ENCODE assay signal across 25 cellular contexts in genomic region chr1:151893176-151893924, GRCh38. TPM values are rescaled to one million over a fixed set of nuclear protein-coding genes. Genes with fewer than 3 reads are reported as not detected.
DNase-seq lines count a peak whose midpoint lies in the region; ATAC-seq and TF ChIP-seq lines count a peak whose summit lies in the region.
"Had no signal": no experiment of that assay in that cellular context is flagged by ENCODE, and none has a peak within 500 bp of the region (broad histone marks: within the 10 kb centered on the region; RNA-seq: fewer than 3 reads in every experiment).

No MANE protein-coding gene starts in this region.

- H3K4me3 Mint-ChIP-seq in activated CD4-positive, alpha-beta T cell treated with anti-CD3 and anti-CD28 coated beads, Interleukin-2, amount 10 ng/mL, durations not matched to agents 24 days and 14 days, result no peak overlapping the region
- H3K4me3 Mint-ChIP-seq in activated CD4-positive, alpha-beta T cell treated with anti-CD3 and anti-CD28 coated beads, Interleukin-2, amount 10 ng/mL, durations not matched to agents 7 days and 5 days, result no peak overlapping the region
- no peak overlapping the region for H3K4me3 Mint-ChIP-seq in activated CD8-positive, alpha-beta memory T cell treated with anti-CD3 and anti-CD28 coated beads, Interleukin-2, amount 10 ng/mL, durations not matched to agents 7 days and 5 days
- H3K4me3 Mint-ChIP-seq: activated naive CD8-positive, alpha-beta T cell; brain; memory B cell; natural killer cell; type B pancreatic cell had no signal

- H3K36me3 ChIP-seq in brain microvascular endothelial cell (replicated peaks) (no peaks in the 10 kb centered on the region), uterus (no peaks in the 10 kb centered on the region)

- in situ Hi-C loops in brain microvascular endothelial cell (cut with HindIII; ENCODE audit: low pct_ligation_motif_present, low sequenced_read_pairs), result no loop called here

- TF ChIP-seq CTCF in brain microvascular endothelial cell (IDR thresholded peaks at IDR 0.05; ENCODE audit: low read depth, low read length, missing control alignments), result no peak
- no peak for TF ChIP-seq CTCF in uterus (IDR thresholded peaks at IDR 0.05)

- H3K27ac ChIP-seq in brain microvascular endothelial cell (peak overlapping the region; percentile 28), uterus (no peak overlapping the region)
- H3K27ac ChIP-seq: stomach had no signal

- no peaks in the 10 kb centered on the region for H3K4me1 ChIP-seq in uterus

- POLR2A ChIA-PET in activated CD4-positive, alpha-beta T cell treated with anti-CD3 and anti-CD28 coated beads, Interleukin-2, amount 10 ng/mL, durations not matched to agents 7 days and 5 days (lab: Charles Lee), result no interaction called here

- CTCF ChIA-PET in activated CD4-positive, alpha-beta T cell treated with anti-CD3 and anti-CD28 coated beads, Interleukin-2, amount 10 ng/mL, durations not matched to agents 7 days and 5 days (lab: Charles Lee), result interaction anchor here (1.0 to 1.2 kb wide), 2 partner anchors 41 to 108 kb away, joined by 3 read pairs; no protein-coding TSS in a partner anchor
- CTCF ChIA-PET in activated CD8-positive, alpha-beta memory T cell treated with anti-CD3 and anti-CD28 coated beads, Interleukin-2, amount 10 ng/mL, durations not matched to agents 7 days and 5 days (lab: Charles Lee), result interaction anchor here (0.5 to 1.4 kb wide), 2 partner anchors 16 to 561 kb away, joined by 3 to 4 read pairs; partner anchors contain the start of gene THEM4

- H3K27ac Mint-ChIP-seq in activated CD4-positive, alpha-beta T cell treated with anti-CD3 and anti-CD28 coated beads, Interleukin-2, amount 10 ng/mL, durations not matched to agents 24 days and 14 days, result peak overlapping the region; percentile 10
- H3K27ac Mint-ChIP-seq in activated CD4-positive, alpha-beta T cell treated with anti-CD3 and anti-CD28 coated beads, Interleukin-2, amount 10 ng/mL, durations not matched to agents 7 days and 5 days, result no peak overlapping the region
- H3K27ac Mint-ChIP-seq in activated CD8-positive, alpha-beta memory T cell treated with anti-CD3 and anti-CD28 coated beads, Interleukin-2, amount 10 ng/mL, durations not matched to agents 7 days and 5 days, result no peak overlapping the region
- H3K27ac Mint-ChIP-seq: brain, memory B cell, type B pancreatic cell had no signal

- H3K27me3 ChIP-seq in brain microvascular endothelial cell (replicated peaks) (no peaks in the 10 kb centered on the region), uterus (no peaks in the 10 kb centered on the region)
- H3K27me3 ChIP-seq: stomach had no signal

- peaks cover 44% of the 10 kb centered on the region for H3K4me1 Mint-ChIP-seq in activated CD4-positive, alpha-beta T cell treated with anti-CD3 and anti-CD28 coated beads, Interleukin-2, amount 10 ng/mL, durations not matched to agents 24 days and 14 days
- H3K4me1 Mint-ChIP-seq in activated CD4-positive, alpha-beta T cell treated with anti-CD3 and anti-CD28 coated beads, Interleukin-2, amount 10 ng/mL, durations not matched to agents 7 days and 5 days, result peaks cover 59% of the 10 kb centered on the region
- H3K4me1 Mint-ChIP-seq in activated CD8-positive, alpha-beta memory T cell treated with anti-CD3 and anti-CD28 coated beads, Interleukin-2, amount 10 ng/mL, durations not matched to agents 7 days and 5 days, result peaks cover 36% of the 10 kb centered on the region
- H3K4me1 Mint-ChIP-seq: brain, memory B cell had no signal

- H3K9me3 ChIP-seq in uterus, result no peaks in the 10 kb centered on the region
- H3K9me3 ChIP-seq: stomach had no signal

- no peak for TF ChIP-seq POLR2A in uterus (IDR thresholded peaks at IDR 0.05)

- H3K4me3 ChIP-seq in brain microvascular endothelial cell (ENCODE audit: low read depth, low read length), result no peak overlapping the region
- no peak overlapping the region for H3K4me3 ChIP-seq in uterus
- H3K4me3 ChIP-seq: stomach had no signal

- H3K36me3 Mint-ChIP-seq in activated CD4-positive, alpha-beta T cell treated with anti-CD3 and anti-CD28 coated beads, Interleukin-2, amount 10 ng/mL, durations not matched to agents 24 days and 14 days (ENCODE audit: low read depth), result peaks cover 55% of the 10 kb centered on the region
- H3K36me3 Mint-ChIP-seq in activated CD4-positive, alpha-beta T cell treated with anti-CD3 and anti-CD28 coated beads, Interleukin-2, amount 10 ng/mL, durations not matched to agents 7 days and 5 days (ENCODE audit: low read depth), result peaks cover 71% of the 10 kb centered on the region
- H3K36me3 Mint-ChIP-seq in activated CD8-positive, alpha-beta memory T cell treated with anti-CD3 and anti-CD28 coated beads, Interleukin-2, amount 10 ng/mL, durations not matched to agents 7 days and 5 days, result peaks cover 37% of the 10 kb centered on the region

- no peaks in the 10 kb centered on the region for H3K9me3 Mint-ChIP-seq in activated CD4-positive, alpha-beta T cell treated with anti-CD3 and anti-CD28 coated beads, Interleukin-2, amount 10 ng/mL, durations not matched to agents 24 days and 14 days
- no peaks in the 10 kb centered on the region for H3K9me3 Mint-ChIP-seq in activated CD4-positive, alpha-beta T cell treated with anti-CD3 and anti-CD28 coated beads, Interleukin-2, amount 10 ng/mL, durations not matched to agents 7 days and 5 days
- no peaks in the 10 kb centered on the region for H3K9me3 Mint-ChIP-seq in activated CD8-positive, alpha-beta memory T cell treated with anti-CD3 and anti-CD28 coated beads, Interleukin-2, amount 10 ng/mL, durations not matched to agents 7 days and 5 days (ENCODE audit: low read depth)
- H3K9me3 Mint-ChIP-seq: brain, memory B cell, natural killer cell, type B pancreatic cell had no signal

- ATAC-seq in activated CD8-positive, alpha-beta memory T cell treated with anti-CD3 and anti-CD28 coated beads, Interleukin-2, amount 10 ng/mL, durations not matched to agents 7 days and 5 days, result no peak
- ATAC-seq: HepG2, natural killer cell had no signal

- intact Hi-C loops in activated CD4-positive, alpha-beta T cell treated with anti-CD3 and anti-CD28 coated beads, Interleukin-2, amount 10 ng/mL, durations not matched to agents 24 days and 14 days (cut with micrococcal nuclease), result loop anchor here (5.0 kb wide), 1 partner anchor 34 kb away; no protein-coding TSS in a partner anchor
- intact Hi-C loops in uterus (cut with DNase I; ENCODE audit: low total_unique reads), result no loop called here

- H3K27me3 Mint-ChIP-seq in activated CD4-positive, alpha-beta T cell treated with anti-CD3 and anti-CD28 coated beads, Interleukin-2, amount 10 ng/mL, durations not matched to agents 24 days and 14 days, result no peaks in the 10 kb centered on the region
- H3K27me3 Mint-ChIP-seq in activated CD4-positive, alpha-beta T cell treated with anti-CD3 and anti-CD28 coated beads, Interleukin-2, amount 10 ng/mL, durations not matched to agents 7 days and 5 days, result no peaks in the 10 kb centered on the region
- no peaks in the 10 kb centered on the region for H3K27me3 Mint-ChIP-seq in activated CD8-positive, alpha-beta memory T cell treated with anti-CD3 and anti-CD28 coated beads, Interleukin-2, amount 10 ng/mL, durations not matched to agents 7 days and 5 days
- H3K27me3 Mint-ChIP-seq: activated naive CD8-positive, alpha-beta T cell; brain; memory B cell; type B pancreatic cell had no signal

- DNase-seq in activated CD4-positive, alpha-beta T cell treated with anti-CD3 and anti-CD28 coated beads, Interleukin-2, amount 10 ng/mL, durations not matched to agents 24 days and 14 days, result no peak
- DNase-seq in activated CD4-positive, alpha-beta T cell treated with anti-CD3 and anti-CD28 coated beads, Interleukin-2, amount 10 ng/mL, durations not matched to agents 7 days and 5 days, result no peak
- DNase-seq in HCEC 1CT (peak; percentile 44), brain microvascular endothelial cell (peak; percentile 14), iris pigment epithelial cell (ENCODE audit: low read depth) (peak; percentile 26), NCI-H2081 treated with DMSO at 0.1 percent for 48 hours (lab: John Stamatoyannopoulos, UW) (no peak), uterus (no peak)
- DNase-seq in activated CD8-positive, alpha-beta memory T cell treated with anti-CD3 and anti-CD28 coated beads, Interleukin-2, amount 10 ng/mL, durations not matched to agents 7 days and 5 days, result no peak
- DNase-seq: 8988T; cortex of kidney; MM.1S; natural killer cell; NCI-H1436 treated with DMSO at 0.1 percent for 48 hours; NCI-H2171; NCI-H526; stimulated activated CD4-positive, alpha-beta T cell treated with anti-CD3 and anti-CD28 coated beads, Interleukin-4, amount 100 ng/mL, for 4 hours; stomach had no signal

RNA-seq across cellular contexts. Expression of gene THEM4, which starts 16.0 kb away (rescaled TPM):
- 26.9 and 30.6 TPM in 2 replicates for total RNA-seq in activated CD4-positive, alpha-beta T cell treated with anti-CD3 and anti-CD28 coated beads, Interleukin-2, amount 10 ng/mL, durations not matched to agents 24 days and 14 days
- 10 to 100 TPM; 33.5 to 34.0 TPM for total RNA-seq in activated CD4-positive, alpha-beta T cell treated with anti-CD3 and anti-CD28 coated beads, Interleukin-2, amount 10 ng/mL, durations not matched to agents 7 days and 5 days
- total RNA-seq in activated CD8-positive, alpha-beta memory T cell treated with anti-CD3 and anti-CD28 coated beads, Interleukin-2, amount 10 ng/mL, durations not matched to agents 7 days and 5 days, result 10 to 100 TPM; 19.1 to 20.9 TPM
- 10 to 100 TPM; 11.5 to 56.4 (median 18.3) TPM for total RNA-seq in uterus

RNA-seq across cellular contexts. Expression of gene THEM5, which starts 39.8 kb away (rescaled TPM):
- total RNA-seq in activated CD4-positive, alpha-beta T cell treated with anti-CD3 and anti-CD28 coated beads, Interleukin-2, amount 10 ng/mL, durations not matched to agents 24 days and 14 days, result not detected in 2 replicates
- total RNA-seq in activated CD4-positive, alpha-beta T cell treated with anti-CD3 and anti-CD28 coated beads, Interleukin-2, amount 10 ng/mL, durations not matched to agents 7 days and 5 days, result not detected
- not detected for total RNA-seq in activated CD8-positive, alpha-beta memory T cell treated with anti-CD3 and anti-CD28 coated beads, Interleukin-2, amount 10 ng/mL, durations not matched to agents 7 days and 5 days
- not detected for total RNA-seq in uterus
- total RNA-seq: frontal cortex, HepG2, kidney epithelial cell, osteocyte, stomach had no signal

RNA-seq across cellular contexts. Expression of gene C2CD4D, which starts 53.7 kb away (rescaled TPM):
- 0.86 and 1.5 TPM in 2 replicates for total RNA-seq in activated CD4-positive, alpha-beta T cell treated with anti-CD3 and anti-CD28 coated beads, Interleukin-2, amount 10 ng/mL, durations not matched to agents 24 days and 14 days
- total RNA-seq in activated CD4-positive, alpha-beta T cell treated with anti-CD3 and anti-CD28 coated beads, Interleukin-2, amount 10 ng/mL, durations not matched to agents 7 days and 5 days, result 1 to 10 TPM in 1 of 2 experiments, under 1 TPM in 1; 0.89 to 1.1 TPM
- under 1 TPM; 0.33 to 0.96 TPM for total RNA-seq in activated CD8-positive, alpha-beta memory T cell treated with anti-CD3 and anti-CD28 coated beads, Interleukin-2, amount 10 ng/mL, durations not matched to agents 7 days and 5 days
- total RNA-seq in uterus, result not detected
- total RNA-seq: HepG2, osteocyte had no signal

Comparison
In these comparisons a context has a peak if more than half of its experiments do, and no peak if none do; other contexts are left out.
1. DNase-seq: peak in HCEC 1CT (single experiment), brain microvascular endothelial cell (single experiment) and iris pigment epithelial cell (single experiment); none in activated CD4-positive, alpha-beta T cell treated with anti-CD3 and anti-CD28 coated beads, Interleukin-2, amount 10 ng/mL, durations not matched to agents 24 days and 14 days (single experiment), activated CD4-positive, alpha-beta T cell treated with anti-CD3 and anti-CD28 coated beads, Interleukin-2, amount 10 ng/mL, durations not matched to agents 7 days and 5 days (single experiment), NCI-H2081 treated with DMSO at 0.1 percent for 48 hours (single experiment), activated CD8-positive, alpha-beta memory T cell treated with anti-CD3 and anti-CD28 coated beads, Interleukin-2, amount 10 ng/mL, durations not matched to agents 7 days and 5 days (single experiment) and uterus (0 of 2).